Comparison of ENCODE assay signal across 11 cellular contexts in the genomic region with DNA sequence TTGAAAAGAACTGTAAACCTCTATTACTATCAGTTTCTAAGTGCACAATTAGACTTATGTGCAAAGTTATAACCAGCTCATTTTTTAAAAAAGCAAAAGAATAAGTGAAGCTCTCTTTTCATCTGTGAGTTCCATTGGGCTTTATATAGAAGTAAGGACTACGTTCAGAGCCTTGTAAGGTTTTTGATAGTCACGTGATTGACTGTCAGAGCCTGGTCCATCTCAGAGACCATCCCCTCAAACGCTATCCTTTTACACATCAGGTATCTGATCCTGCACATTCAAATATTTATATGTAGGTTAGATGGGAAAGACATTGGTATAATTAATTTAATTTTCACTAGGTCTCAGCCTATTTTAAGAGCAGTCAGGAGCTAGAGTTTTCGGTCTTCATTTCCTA.
DNase-seq lines count a peak whose midpoint lies in the region; ATAC-seq and TF ChIP-seq lines count a peak whose summit lies in the region.
"Had no signal": no experiment of that assay in that cellular context is flagged by ENCODE, and none has a peak within 500 bp of the region (broad histone marks: within the 10 kb centered on the region; RNA-seq: fewer than 3 reads in every experiment).

No MANE protein-coding gene starts in this region.

- H3K27me3 ChIP-seq in thoracic aorta (replicated peaks; ENCODE audit: insufficient read depth) = no peaks in the 10 kb centered on the region

- no peaks in the 10 kb centered on the region for H3K36me3 ChIP-seq in thoracic aorta

- H3K4me3 ChIP-seq in thoracic aorta = peak overlapping the region; percentile 9

- no peaks in the 10 kb centered on the region for H3K9me3 ChIP-seq in thoracic aorta

- TF ChIP-seq CTCF in thoracic aorta (IDR thresholded peaks at IDR 0.05) = no peak

- H3K4me3 Mint-ChIP-seq in activated naive CD4-positive, alpha-beta T cell treated with anti-CD3 and anti-CD28 coated beads, Interleukin-2, amount 50 U/mL, for 24 hours = peak overlapping the region; percentile 90
- H3K4me3 Mint-ChIP-seq in activated CD8-positive, alpha-beta T cell treated with anti-CD3 and anti-CD28 coated beads, Interleukin-2, amount 10 ng/mL, durations not matched to agents 7 days and 5 days = peak overlapping the region; percentile 43

- no peaks in the 10 kb centered on the region for H3K27me3 Mint-ChIP-seq in activated naive CD4-positive, alpha-beta T cell treated with anti-CD3 and anti-CD28 coated beads, Interleukin-2, amount 50 U/mL, for 24 hours
- no peaks in the 10 kb centered on the region for H3K27me3 Mint-ChIP-seq in activated CD8-positive, alpha-beta T cell treated with anti-CD3 and anti-CD28 coated beads, Interleukin-2, amount 10 ng/mL, durations not matched to agents 7 days and 5 days (ENCODE audit: low read depth)

- no peaks in the 10 kb centered on the region for H3K9me3 Mint-ChIP-seq in activated naive CD4-positive, alpha-beta T cell treated with anti-CD3 and anti-CD28 coated beads, Interleukin-2, amount 50 U/mL, for 24 hours
- H3K9me3 Mint-ChIP-seq in activated CD8-positive, alpha-beta T cell treated with anti-CD3 and anti-CD28 coated beads, Interleukin-2, amount 10 ng/mL, durations not matched to agents 7 days and 5 days (ENCODE audit: insufficient read depth) = peaks cover 5% of the 10 kb centered on the region

- intact Hi-C loops in posterior vena cava (cut with DNase I) = no loop called here

- H3K36me3 Mint-ChIP-seq in activated naive CD4-positive, alpha-beta T cell treated with anti-CD3 and anti-CD28 coated beads, Interleukin-2, amount 50 U/mL, for 24 hours = peaks cover 13% of the 10 kb centered on the region
- no peaks in the 10 kb centered on the region for H3K36me3 Mint-ChIP-seq in activated CD8-positive, alpha-beta T cell treated with anti-CD3 and anti-CD28 coated beads, Interleukin-2, amount 10 ng/mL, durations not matched to agents 7 days and 5 days (ENCODE audit: low read depth)

- ATAC-seq in activated CD8-positive, alpha-beta T cell treated with anti-CD3 and anti-CD28 coated beads, Interleukin-2, amount 10 ng/mL, durations not matched to agents 7 days and 5 days = peak; percentile 29
- no peak for ATAC-seq in thoracic aorta (ENCODE audit: insufficient number of reproducible peaks, low FRiP score, low read depth)

- H3K27ac Mint-ChIP-seq in activated naive CD4-positive, alpha-beta T cell treated with anti-CD3 and anti-CD28 coated beads, Interleukin-2, amount 50 U/mL, for 24 hours = peak overlapping the region; percentile 99
- H3K27ac Mint-ChIP-seq in activated CD8-positive, alpha-beta T cell treated with anti-CD3 and anti-CD28 coated beads, Interleukin-2, amount 10 ng/mL, durations not matched to agents 7 days and 5 days = peak overlapping the region; percentile 12

- peaks cover 66% of the 10 kb centered on the region for H3K4me1 Mint-ChIP-seq in activated naive CD4-positive, alpha-beta T cell treated with anti-CD3 and anti-CD28 coated beads, Interleukin-2, amount 50 U/mL, for 24 hours
- peaks cover 15% of the 10 kb centered on the region for H3K4me1 Mint-ChIP-seq in activated CD8-positive, alpha-beta T cell treated with anti-CD3 and anti-CD28 coated beads, Interleukin-2, amount 10 ng/mL, durations not matched to agents 7 days and 5 days (ENCODE audit: low read depth)

- CTCF ChIA-PET in activated CD8-positive, alpha-beta T cell treated with anti-CD3 and anti-CD28 coated beads, Interleukin-2, amount 10 ng/mL, durations not matched to agents 7 days and 5 days (lab: Charles Lee) = interaction anchor here (0.8 to 1.6 kb wide), 7 partner anchors 14 to 394 kb away, joined by 3 to 7 read pairs (median 3); no protein-coding TSS in a partner anchor

- peak overlapping the region; percentile 72 for H3K27ac ChIP-seq in epithelial cell of prostate
- H3K27ac ChIP-seq in thoracic aorta = peak overlapping the region in 1 of 2 donors; percentile 77

- POLR2A ChIA-PET in activated CD8-positive, alpha-beta T cell treated with anti-CD3 and anti-CD28 coated beads, Interleukin-2, amount 10 ng/mL, durations not matched to agents 7 days and 5 days (lab: Charles Lee) = no interaction called here

- no peak for DNase-seq in activated naive CD4-positive, alpha-beta T cell treated with anti-CD3 and anti-CD28 coated beads, Interleukin-2, amount 50 U/mL, for 16 hours
- no peak for DNase-seq in activated CD8-positive, alpha-beta T cell treated with anti-CD3 and anti-CD28 coated beads, Interleukin-2, amount 10 ng/mL, durations not matched to agents 7 days and 5 days
- DNase-seq in epithelial cell of prostate (ENCODE audit: low read depth, low spot score) = no peak
- DNase-seq in thoracic aorta (ENCODE audit: low spot score) = no peak
- no peak for DNase-seq in posterior vena cava (ENCODE audit: low spot score)
- DNase-seq in midbrain (lab: John Stamatoyannopoulos, UW) = no peak
- no peak for DNase-seq in CD1c-positive myeloid dendritic cell (ENCODE audit: extremely low spot score)
- DNase-seq: amniotic stem cell, nucleus accumbens, Right ventricle myocardium superior had no signal

- peaks cover 7 to 21% of the 10 kb centered on the region in 2 donors for H3K4me1 ChIP-seq in thoracic aorta (ENCODE audit: control insufficient read depth in 1 of 2, low read depth in 2 of 2)
